Comparison of ENCODE assay signal across 10 cellular contexts in the genomic region with DNA sequence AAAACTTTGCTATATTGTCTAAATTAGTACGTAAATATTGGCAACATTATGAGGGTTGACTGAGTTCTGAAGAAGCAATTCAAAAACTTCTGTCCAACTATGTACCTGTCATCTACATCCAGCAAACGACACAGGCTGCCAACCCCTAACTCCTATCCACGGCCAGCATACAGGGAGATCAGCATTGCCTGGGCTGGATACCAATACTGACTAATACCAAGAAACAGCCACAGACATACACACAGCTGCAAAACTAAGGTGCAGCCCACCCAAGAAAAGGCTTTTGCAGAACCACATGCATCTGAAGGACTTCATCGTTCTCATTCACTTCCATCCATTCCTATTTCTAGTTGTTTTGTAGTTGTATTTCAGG. TPM values are rescaled to one million over a fixed set of nuclear protein-coding genes. Genes with fewer than 3 reads are reported as not detected.
DNase-seq lines count a peak whose midpoint lies in the region; ATAC-seq lines count a peak whose summit lies in the region.
"Had no signal": no experiment of that assay in that cellular context is flagged by ENCODE, and none has a peak within 500 bp of the region (broad histone marks: within the 10 kb centered on the region; RNA-seq: fewer than 3 reads in every experiment).

No MANE protein-coding gene starts in this region.

- H3K9ac ChIP-seq in BLaER1 treated with 17β-estradiol and CSF1 and Interleukin-3, amounts not matched to agents 10 nM and 100 nM, result peak overlapping the region in 1 of 11 experiments; percentile 91; a peak in 1 of 22 replicates
- peak overlapping the region; percentile 72 for H3K9ac ChIP-seq in HUES6 (ENCODE audit: low read length)

- peaks cover 4 to 24% (median 13%) of the 10 kb centered on the region in 11 experiments; a peak in 15 of 22 replicates for H4K20me1 ChIP-seq in BLaER1 treated with 17β-estradiol and CSF1 and Interleukin-3, amounts not matched to agents 10 nM and 100 nM

- no peak overlapping the region for H3K27ac ChIP-seq in BLaER1 treated with 17β-estradiol and CSF1 and Interleukin-3, amounts not matched to agents 10 nM and 100 nM
- peak overlapping the region; percentile 96 for H3K27ac ChIP-seq in HUES6 (ENCODE audit: low read depth, low read length)

- no peaks in the 10 kb centered on the region for H3K27me3 ChIP-seq in BLaER1 treated with 17β-estradiol and CSF1 and Interleukin-3, amounts not matched to agents 10 nM and 100 nM
- H3K27me3 ChIP-seq in HUES6 (ENCODE audit: control insufficient read depth, insufficient read depth, low read length), result no peaks in the 10 kb centered on the region

- peak overlapping the region; percentile 97 for H3K4me3 Mint-ChIP-seq in central memory CD8-positive, alpha-beta T cell
- peak overlapping the region in 7 of 8 donors; percentile 50 to 99 (median 95) for H3K4me3 Mint-ChIP-seq in naive B cell

- DNase-seq in central memory CD8-positive, alpha-beta T cell (ENCODE audit: low spot score in 2 of 2), result no peak
- DNase-seq in naive B cell, result no peak
- DNase-seq in stimulated activated CD4-positive, alpha-beta T cell treated with anti-CD3 and anti-CD28 coated beads, Interleukin-12 subunit alpha, Interleukin-12 subunit beta, amount 100 ng/mL, for 4 hours, result no peak
- no peak for DNase-seq in stimulated activated CD4-positive, alpha-beta T cell treated with anti-CD3 and anti-CD28 coated beads, Interleukin-4, amount 100 ng/mL, for 24 hours
- no peak for DNase-seq in NAMALWA (ENCODE audit: low spot score)
- DNase-seq: DMS79 treated with DMSO at 0.1 percent for 48 hours, Kasumi-1 had no signal

- peak overlapping the region; percentile 16 for H3K27ac Mint-ChIP-seq in central memory CD8-positive, alpha-beta T cell (ENCODE audit: low read depth)
- peak overlapping the region in 2 of 6 donors; percentile 8 to 10 for H3K27ac Mint-ChIP-seq in naive B cell

- peaks cover 36 to 50% (median 43%) of the 10 kb centered on the region in 11 experiments for H3K36me3 ChIP-seq in BLaER1 treated with 17β-estradiol and CSF1 and Interleukin-3, amounts not matched to agents 10 nM and 100 nM
- peaks cover 32% of the 10 kb centered on the region for H3K36me3 ChIP-seq in HUES6 (ENCODE audit: control insufficient read depth, insufficient read depth, low read length)

- H3K9me3 Mint-ChIP-seq in central memory CD8-positive, alpha-beta T cell, result no peaks in the 10 kb centered on the region
- H3K9me3 Mint-ChIP-seq in naive B cell, result no peaks in the 10 kb centered on the region

- H3K4me2 ChIP-seq in BLaER1 treated with 17β-estradiol and CSF1 and Interleukin-3, amounts not matched to agents 10 nM and 100 nM, result peak overlapping the region; percentile 85 to 100 (median 94); a peak in 16 of 22 replicates

- H3K4me1 ChIP-seq in BLaER1 treated with 17β-estradiol and CSF1 and Interleukin-3, amounts not matched to agents 10 nM and 100 nM, result peaks cover 31 to 50% (median 38%) of the 10 kb centered on the region in 10 experiments
- peaks cover 38% of the 10 kb centered on the region for H3K4me1 ChIP-seq in HUES6 (ENCODE audit: control insufficient read depth, insufficient read depth, low read length)

- no peaks in the 10 kb centered on the region for H3K27me3 Mint-ChIP-seq in central memory CD8-positive, alpha-beta T cell
- no peaks in the 10 kb centered on the region for H3K27me3 Mint-ChIP-seq in naive B cell

- peaks cover 36% of the 10 kb centered on the region for H3K36me3 Mint-ChIP-seq in central memory CD8-positive, alpha-beta T cell (ENCODE audit: insufficient read depth)
- peaks cover 0 to 5% of the 10 kb centered on the region in 2 donors for H3K36me3 Mint-ChIP-seq in naive B cell

- no peak overlapping the region for H3K4me3 ChIP-seq in BLaER1 treated with 17β-estradiol and CSF1 and Interleukin-3, amounts not matched to agents 10 nM and 100 nM
- H3K4me3 ChIP-seq in HUES6 (ENCODE audit: low read depth, low read length), result peak overlapping the region; percentile 99

- peaks cover 52% of the 10 kb centered on the region for H3K4me1 Mint-ChIP-seq in central memory CD8-positive, alpha-beta T cell
- H3K4me1 Mint-ChIP-seq in naive B cell, result peaks cover 37 to 39% (median 37%) of the 10 kb centered on the region in 3 donors

- no peaks in the 10 kb centered on the region for H3K9me3 ChIP-seq in BLaER1 treated with 17β-estradiol and CSF1 and Interleukin-3, amounts not matched to agents 10 nM and 100 nM (replicated peaks in 1 of 11)
- H3K9me3 ChIP-seq in HUES6 (ENCODE audit: control insufficient read depth, insufficient read depth, low read depth, low read length), result no peaks in the 10 kb centered on the region

- no peak for ATAC-seq in central memory CD8-positive, alpha-beta T cell (replicated peaks; ENCODE audit: extremely low read depth, poor library complexity, severe bottlenecking)
- no peak for ATAC-seq in naive B cell (ENCODE audit: low read depth in 2 of 2)
- no peak for ATAC-seq in GM18858 (IDR thresholded peaks at IDR 0.05; ENCODE audit: unreplicated experiment)

RNA-seq across cellular contexts. Expression of a gene that starts 2.0 kb away (rescaled TPM):
- polyA plus RNA-seq in naive B cell (ENCODE audit: low read depth in 6 of 6), result 10 to 100 TPM; 17.1 to 29.0 (median 22.6) TPM

RNA-seq across cellular contexts. Expression of a gene that starts 2.4 kb away (rescaled TPM):
- polyA plus RNA-seq in naive B cell (ENCODE audit: low read depth in 6 of 6), result 10 to 100 TPM in 1 of 6 donors, 1 to 10 TPM in 5; 4.8 to 13.0 (median 6.7) TPM

RNA-seq across cellular contexts. Expression of a gene that starts 17.9 kb away (rescaled TPM):
- under 1 TPM in 4 of 6 donors, not detected in 2; 0.16 to 0.62 (median 0.24) TPM for polyA plus RNA-seq in naive B cell (ENCODE audit: low read depth in 6 of 6)
